ENCODE assay signal across 8 cellular contexts in genomic region chr9:133147412-133148271, GRCh38. TPM values are rescaled to one million over a fixed set of nuclear protein-coding genes. Genes with fewer than 3 reads are reported as not detected.
A peak's percentile ranks its signal among the peaks of the same experiment; 100 is the strongest.
DNase-seq lines count a peak whose midpoint lies in the region; ATAC-seq and TF ChIP-seq lines count a peak whose summit lies in the region.

No MANE protein-coding gene starts in this region.

- peak overlapping the region; percentile 87 to 94 (median 89) for H3K4me3 Mint-ChIP-seq in T-cell

- peaks cover 47 to 57% (median 52%) of the 10 kb centered on the region in 3 donors for H3K4me1 Mint-ChIP-seq in T-cell

- intact Hi-C loops in adrenal gland (cut with DNase I) (loop anchor here (5.0 to 10.0 kb wide), 2 partner anchors 103 to 115 kb away; partner anchors contain the start of gene GTF3C5 (in 1 of the 2)), left ventricle myocardium superior (cut with micrococcal nuclease) (loop anchor here (2.0 to 10.0 kb wide), 2 partner anchors 43 to 113 kb away; partner anchors contain the start of gene GTF3C5), prostate gland (cut with DNase I) (loop anchor here (5.0 kb wide), 1 partner anchor 105 kb away; no protein-coding TSS in a partner anchor)

- CTCF ChIA-PET in T-cell (lab: Charles Lee) = interaction anchor here (0.6 to 3.3 kb wide), 12 partner anchors 11 to 448 kb away, joined by 3 to 15 read pairs (median 4); partner anchors contain the start of gene GTF3C5 (in 1 of the 2)

- H3K27ac Mint-ChIP-seq in T-cell = peak overlapping the region; percentile 96 to 97

- POLR2A ChIA-PET in T-cell (lab: Charles Lee) = interaction anchor here in 1 of 2 donors (0.6 to 0.7 kb wide), 3 partner anchors 13 to 577 kb away, joined by 3 to 5 read pairs (median 3); no protein-coding TSS in a partner anchor

- no peaks in the 10 kb centered on the region for H3K27me3 Mint-ChIP-seq in T-cell

- ATAC-seq in T-cell (replicated peaks in 1 of 4) = peak; percentile 9 to 25 (median 14)
- peak; percentile 18 for ATAC-seq in left ventricle myocardium superior
- ATAC-seq in GM18873 (IDR thresholded peaks at IDR 0.05; ENCODE audit: low FRiP score, unreplicated experiment) = no peak

- H3K9me3 ChIP-seq in adrenal gland (replicated peaks in 1 of 3) = no peaks in the 10 kb centered on the region
- no peaks in the 10 kb centered on the region for H3K9me3 ChIP-seq in prostate gland

- DNase-seq in MV-4-11 (lab: John Stamatoyannopoulos, UW) (peak; percentile 35), T-cell (peak; percentile 61 to 89 (median 82)), adrenal gland (peak; percentile 66 to 94 (median 83)), left ventricle myocardium superior (peak; percentile 87), prostate gland (ENCODE audit: low spot score) (peak; percentile 72), ureter (ENCODE audit: low spot score) (peak; percentile 83)

- H3K4me3 ChIP-seq in adrenal gland (peak overlapping the region in 2 of 4 donors; percentile 35 to 52), prostate gland (peak overlapping the region; percentile 46 to 63)

- peak overlapping the region in 4 of 5 donors; percentile 33 to 93 (median 89) for H3K27ac ChIP-seq in adrenal gland
- H3K27ac ChIP-seq in prostate gland = peak overlapping the region; percentile 82 to 85

- TF ChIP-seq POLR2A in adrenal gland (IDR thresholded peaks at IDR 0.05) (peak in 1 of 2 donors; percentile 17), prostate gland (IDR thresholded peaks at IDR 0.05) (peak; percentile 25)

- H3K36me3 Mint-ChIP-seq in T-cell = no peaks in the 10 kb centered on the region

- H3K9me3 Mint-ChIP-seq in T-cell = no peaks in the 10 kb centered on the region

- peaks cover 30 to 41% of the 10 kb centered on the region in 2 donors for H3K4me1 ChIP-seq in adrenal gland (replicated peaks in 1 of 2)
- peaks cover 9% of the 10 kb centered on the region for H3K4me1 ChIP-seq in prostate gland (replicated peaks)

- 22 to 28% (median 26%) methylated on average over 11 to 15 of the region's 15 CpGs for WGBS in adrenal gland, 4 donors
- 11% methylated on average over 15 of the region's 15 CpGs for WGBS in prostate gland

- H3K27me3 ChIP-seq in adrenal gland (no peaks in the 10 kb centered on the region), prostate gland (replicated peaks; ENCODE audit: insufficient read depth) (no peaks in the 10 kb centered on the region)

- TF ChIP-seq CTCF in GM12873 (IDR thresholded peaks at IDR 0.05; ENCODE audit: insufficient read depth, low read depth, low read length, missing control alignments) (peak; percentile 98), adrenal gland (IDR thresholded peaks at IDR 0.05) (peak; percentile 93 to 96 (median 94)), prostate gland (IDR thresholded peaks at IDR 0.05) (peak; percentile 97 to 99 (median 98))

- H3K36me3 ChIP-seq in adrenal gland (replicated peaks in 1 of 2) = no peaks in the 10 kb centered on the region
- no peaks in the 10 kb centered on the region for H3K36me3 ChIP-seq in prostate gland

RNA-seq across cellular contexts. Expression of gene GBGT1, which starts 16.1 kb away (rescaled TPM):
- total RNA-seq in T-cell = 10 to 100 TPM in 2 of 5 donors, 1 to 10 TPM in 3; 1.3 to 13.3 (median 7.9) TPM
- total RNA-seq in adrenal gland = 10 to 100 TPM; 14.9 to 67.5 (median 39.7) TPM
- 10 to 100 TPM in 2 of 3 donors, 1 to 10 TPM in 1; 6.7 to 29.0 (median 18.9) TPM for polyA plus RNA-seq in adrenal gland
- total RNA-seq in left ventricle myocardium superior = 6.2 TPM
- total RNA-seq in prostate gland = 10 to 100 TPM; 10.7 to 14.0 TPM
- 17.2 TPM for total RNA-seq in ureter

RNA-seq across cellular contexts. Expression of gene RALGDS, which starts 26.6 kb away (rescaled TPM):
- 100 to 1,000 TPM in 4 of 5 donors, 10 to 100 TPM in 1; 81.0 to 161 (median 137) TPM for total RNA-seq in T-cell
- total RNA-seq in adrenal gland = 100 to 1,000 TPM in 1 of 8 donors, 10 to 100 TPM in 7; 38.9 to 104 (median 67.5) TPM
- polyA plus RNA-seq in adrenal gland = 100 to 1,000 TPM in 1 of 3 donors, 10 to 100 TPM in 2; 21.3 to 170 (median 97.8) TPM
- 33.1 TPM for total RNA-seq in left ventricle myocardium superior
- 10 to 100 TPM; 49.6 to 77.4 TPM for total RNA-seq in prostate gland
- total RNA-seq in ureter = 57.9 TPM

Comparison
In these comparisons a context has a peak if more than half of its experiments do, and no peak if none do; other contexts are left out.
1. DNase-seq: peak in every context shown above with its lines; median percentile 87 in left ventricle myocardium superior; 83 in adrenal gland; 83 in ureter; 82 in T-cell; 72 in prostate gland; 35 in MV-4-11.